In genomic region chr1:180609643-180610555, GRCh38 we compare ENCODE assay signal across 13 cellular contexts. TPM values are rescaled to one million over a fixed set of nuclear protein-coding genes. Genes with fewer than 3 reads are reported as not detected.
DNase-seq lines count a peak whose midpoint lies in the region; ATAC-seq and TF ChIP-seq lines count a peak whose summit lies in the region.
"Had no signal": no experiment of that assay in that cellular context is flagged by ENCODE, and none has a peak within 500 bp of the region (broad histone marks: within the 10 kb centered on the region; RNA-seq: fewer than 3 reads in every experiment).

No MANE protein-coding gene starts in this region.

- intact Hi-C loops in Caco-2 (cut with micrococcal nuclease; ENCODE audit: unreplicated experiment): no loop called here
- intact Hi-C loops in naive thymus-derived CD4-positive, alpha-beta T cell (cut with micrococcal nuclease): no loop called here
- intact Hi-C loops in stomach (cut with DNase I; ENCODE audit: low total_unique reads): no loop called here

- TF ChIP-seq POLR2A in erythroblast (IDR thresholded peaks at IDR 0.05; ENCODE audit: low read length): no peak
- no peak for TF ChIP-seq POLR2A in stomach (IDR thresholded peaks at IDR 0.05)

- H3K9me3 ChIP-seq in Caco-2 (no peaks in the 10 kb centered on the region), stomach (no peaks in the 10 kb centered on the region)
- H3K9me3 ChIP-seq in naive thymus-derived CD4-positive, alpha-beta T cell (ENCODE audit: control insufficient read depth in 2 of 3, low read length in 3 of 3): no peaks in the 10 kb centered on the region

- H3K27ac ChIP-seq in naive thymus-derived CD4-positive, alpha-beta T cell (ENCODE audit: low read depth, low read length): no peak overlapping the region
- no peak overlapping the region for H3K27ac ChIP-seq in stomach

- no peaks in the 10 kb centered on the region for H3K9me3 Mint-ChIP-seq in Caco-2 (ENCODE audit: unreplicated experiment)
- no peaks in the 10 kb centered on the region for H3K9me3 Mint-ChIP-seq in naive thymus-derived CD4-positive, alpha-beta T cell
- H3K9me3 Mint-ChIP-seq: nephron had no signal

- DNase-seq in Caco-2 (peak in 1 of 2 experiments; percentile 27), NCI-H524 (lab: John Stamatoyannopoulos, UW) (peak; percentile 55 to 80), erythroblast (lab: John Stamatoyannopoulos, UW) (peak; percentile 38 to 40), kidney glomerular epithelial cell (lab: John Stamatoyannopoulos, UW) (no peak), stomach (no peak), GOT3 (lab: John Stamatoyannopoulos, UW) (no peak)
- DNase-seq in naive thymus-derived CD4-positive, alpha-beta T cell: no peak
- DNase-seq: DMS153, hippocampal formation, NCI-H1417 had no signal

- 69 to 77% (median 76%) methylated on average over 7 of the region's 7 CpGs for WGBS in stomach, 5 donors

- H3K27me3 Mint-ChIP-seq in Caco-2 (ENCODE audit: insufficient read depth, unreplicated experiment): no peaks in the 10 kb centered on the region
- H3K27me3 Mint-ChIP-seq in naive thymus-derived CD4-positive, alpha-beta T cell: no peaks in the 10 kb centered on the region

- no TSS peak for BruUV-seq in Caco-2 (replicated peaks; lab: Mats Ljungman, UMichigan)

- peaks cover 18% of the 10 kb centered on the region for H3K4me1 Mint-ChIP-seq in Caco-2 (ENCODE audit: low read depth, unreplicated experiment)
- H3K4me1 Mint-ChIP-seq in naive thymus-derived CD4-positive, alpha-beta T cell: peaks cover 6 to 13% (median 11%) of the 10 kb centered on the region in 7 donors

- POLR2A ChIA-PET in Caco-2 (lab: Charles Lee): interaction anchor here (1.4 kb wide), 1 partner anchor 21 kb away, joined by 5 read pairs; no protein-coding TSS in a partner anchor
- POLR2A ChIA-PET in naive thymus-derived CD4-positive, alpha-beta T cell (lab: Charles Lee): no interaction called here

- no peaks in the 10 kb centered on the region for H3K36me3 ChIP-seq in Caco-2 (ENCODE audit: control insufficient read depth, insufficient read depth, low read length)
- H3K36me3 ChIP-seq in naive thymus-derived CD4-positive, alpha-beta T cell (ENCODE audit: control insufficient read depth in 2 of 3, insufficient read depth in 3 of 3, low read length in 3 of 3): no peaks in the 10 kb centered on the region
- H3K36me3 ChIP-seq in stomach: no peaks in the 10 kb centered on the region

- H3K4me1 ChIP-seq in Caco-2: peaks cover 23% of the 10 kb centered on the region
- H3K4me1 ChIP-seq in naive thymus-derived CD4-positive, alpha-beta T cell (ENCODE audit: control insufficient read depth in 2 of 2, insufficient read depth in 2 of 2, low read length in 2 of 2): no peaks in the 10 kb centered on the region
- H3K4me1 ChIP-seq in stomach: peaks cover 0 to 3% (median under 1%) of the 10 kb centered on the region in 4 donors

- H3K27me3 ChIP-seq in Caco-2 (replicated peaks; ENCODE audit: control insufficient read depth, insufficient read depth, low read length) (no peaks in the 10 kb centered on the region), stomach (no peaks in the 10 kb centered on the region)
- H3K27me3 ChIP-seq in naive thymus-derived CD4-positive, alpha-beta T cell (ENCODE audit: control insufficient read depth in 2 of 2, insufficient read depth in 2 of 2, low read length in 2 of 2): no peaks in the 10 kb centered on the region

- no peak overlapping the region for H3K4me3 Mint-ChIP-seq in Caco-2 (ENCODE audit: unreplicated experiment)
- H3K4me3 Mint-ChIP-seq in naive thymus-derived CD4-positive, alpha-beta T cell: peak overlapping the region in 1 of 10 donors; percentile 48
- H3K4me3 Mint-ChIP-seq: nephron had no signal

- H3K36me3 Mint-ChIP-seq in Caco-2 (ENCODE audit: insufficient read depth, unreplicated experiment): peaks cover 6% of the 10 kb centered on the region
- H3K36me3 Mint-ChIP-seq in naive thymus-derived CD4-positive, alpha-beta T cell: no peaks in the 10 kb centered on the region

- TF ChIP-seq CTCF in Caco-2 (IDR thresholded peaks at IDR 0.05; ENCODE audit: insufficient read depth in 1 of 2, low read depth in 1 of 2, low read length in 1 of 2, severe bottlenecking in 1 of 2, unreplicated experiment in 1 of 2) (no peak), stomach (IDR thresholded peaks at IDR 0.05) (no peak)

- TF ChIP-seq EP300 in stomach (IDR thresholded peaks at IDR 0.05): no peak

- CTCF ChIA-PET in Caco-2 (lab: Charles Lee): interaction anchor here (0.6 kb wide), 2 partner anchors 11 to 1471 kb away, joined by 3 read pairs; no protein-coding TSS in a partner anchor
- CTCF ChIA-PET in naive thymus-derived CD4-positive, alpha-beta T cell (lab: Charles Lee): no interaction called here

- H3K27ac Mint-ChIP-seq in Caco-2 (ENCODE audit: unreplicated experiment): peak overlapping the region; percentile 39
- H3K27ac Mint-ChIP-seq in naive thymus-derived CD4-positive, alpha-beta T cell: peak overlapping the region in 1 of 9 donors; percentile 11
- H3K27ac Mint-ChIP-seq: nephron had no signal

- ATAC-seq in naive thymus-derived CD4-positive, alpha-beta T cell: peak; percentile 20
- ATAC-seq in HG03520 (IDR thresholded peaks at IDR 0.05; ENCODE audit: unreplicated experiment): no peak

- no peak overlapping the region for H3K4me3 ChIP-seq in Caco-2 (ENCODE audit: low read depth, low read length)
- H3K4me3 ChIP-seq in naive thymus-derived CD4-positive, alpha-beta T cell (ENCODE audit: low read length): no peak overlapping the region
- no peak overlapping the region for H3K4me3 ChIP-seq in stomach

RNA-seq across cellular contexts. Expression of gene XPR1, which starts 21.9 kb away (rescaled TPM):
- total RNA-seq in Caco-2 (2022) (34.4 and 37.1 TPM in 2 replicates), stomach (10 to 100 TPM in 3 of 5 donors, 1 to 10 TPM in 2; 3.5 to 27.0 (median 10.3) TPM)
- 10 to 100 TPM; 12.9 to 19.7 (median 15.4) TPM for total RNA-seq in naive thymus-derived CD4-positive, alpha-beta T cell
- 1 to 10 TPM; 5.4 to 6.5 TPM for polyA plus RNA-seq in naive thymus-derived CD4-positive, alpha-beta T cell
- 1 to 10 TPM in 2 of 3 donors, under 1 TPM in 1; 0.92 to 3.4 (median 1.7) TPM for polyA plus RNA-seq in stomach

RNA-seq across cellular contexts. Expression of gene OVAAL, which starts 51.1 kb away (rescaled TPM):
- not detected in 2 replicates for total RNA-seq in Caco-2 (2022)
- total RNA-seq in naive thymus-derived CD4-positive, alpha-beta T cell: not detected
- not detected for polyA plus RNA-seq in naive thymus-derived CD4-positive, alpha-beta T cell
- not detected for total RNA-seq in stomach
- not detected for polyA plus RNA-seq in stomach
- total RNA-seq: H4 had no signal

Comparison
In these comparisons a context has a peak if more than half of its experiments do, and no peak if none do; other contexts are left out.
1. DNase-seq: peak in NCI-H524 (2 of 2) and erythroblast (2 of 2); none in naive thymus-derived CD4-positive, alpha-beta T cell (0 of 9), kidney glomerular epithelial cell (single experiment), stomach (single experiment) and GOT3 (single experiment).